17 cellular contexts compared by ENCODE assay signal in genomic region chr3:47841786-47842349, GRCh38. TPM values are rescaled to one million over a fixed set of nuclear protein-coding genes. Genes with fewer than 3 reads are reported as not detected.
DNase-seq lines count a peak whose midpoint lies in the region; ATAC-seq and TF ChIP-seq lines count a peak whose summit lies in the region.
"Had no signal": no experiment of that assay in that cellular context is flagged by ENCODE, and none has a peak within 500 bp of the region (broad histone marks: within the 10 kb centered on the region; RNA-seq: fewer than 3 reads in every experiment).

No MANE protein-coding gene starts in this region.

- H3K4me3 Mint-ChIP-seq in GM23338, result peak overlapping the region; percentile 60
- peak overlapping the region; percentile 42 for H3K4me3 Mint-ChIP-seq in endodermal cell
- H3K4me3 Mint-ChIP-seq in nephron progenitor cell, result no peak overlapping the region

- no peak for TF ChIP-seq CTCF in GM23338 (conservative IDR thresholded peaks at IDR 0.05; ENCODE audit: low read depth in 2 of 2)
- no peak for TF ChIP-seq CTCF in endodermal cell (conservative IDR thresholded peaks at IDR 0.05)
- no peak for TF ChIP-seq CTCF in nephron progenitor cell (IDR thresholded peaks at IDR 0.05)
- no peak for TF ChIP-seq CTCF in uterus (IDR thresholded peaks at IDR 0.05)

- DNase-seq in GM23338 (ENCODE audit: low spot score), result peak; percentile 79
- peak; percentile 62 for DNase-seq in NT2/D1 (ENCODE audit: low read depth, low spot score)
- DNase-seq in endodermal cell, result no peak
- DNase-seq in nephron progenitor cell, result no peak
- no peak for DNase-seq in DMS79 treated with DMSO at 0.1 percent for 48 hours (lab: John Stamatoyannopoulos, UW)
- DNase-seq in uterus, result no peak
- DNase-seq: BE2C, EL, KBM-7, NCI-H1048, NCI-H146, NCI-H226, NCI-H69, PC-9 had no signal

- H3K27me3 ChIP-seq in GM23338 (ENCODE audit: insufficient read depth), result no peaks in the 10 kb centered on the region
- H3K27me3 ChIP-seq in NT2/D1 (ENCODE audit: insufficient read depth, insufficient read length), result peaks cover 4% of the 10 kb centered on the region
- H3K27me3 ChIP-seq in endodermal cell (ENCODE audit: control insufficient read depth, insufficient read depth, low read length, poor library complexity, severe bottlenecking), result no peaks in the 10 kb centered on the region
- no peaks in the 10 kb centered on the region for H3K27me3 ChIP-seq in uterus
- H3K27me3 ChIP-seq: BE2C had no signal

- H3K27me3 Mint-ChIP-seq in GM23338 (ENCODE audit: insufficient read depth, low read depth, poor library complexity) (peaks cover 17% of the 10 kb centered on the region), endodermal cell (ENCODE audit: insufficient read depth) (no peaks in the 10 kb centered on the region), nephron progenitor cell (ENCODE audit: low read depth, poor library complexity) (no peaks in the 10 kb centered on the region)

- H3K4me3 ChIP-seq in GM23338 (peak overlapping the region; percentile 19), NT2/D1 (ENCODE audit: insufficient read length, low read depth) (no peak overlapping the region), endodermal cell (ENCODE audit: low read length) (peak overlapping the region; percentile 32), uterus (no peak overlapping the region)
- H3K4me3 ChIP-seq: HAP-1, PC-9, SK-N-MC had no signal

- H3K9me2 ChIP-seq in GM23338 (ENCODE audit: insufficient read depth), result no peaks in the 10 kb centered on the region

- WGBS in endodermal cell (ENCODE audit: insufficient coverage in 1 of 2, insufficient read length in 1 of 2), 2 experiments, result 48 to 57% methylated on average over 6 to 7 of the region's 7 CpGs

- H3K9me3 ChIP-seq in NT2/D1 (ENCODE audit: insufficient read depth, low read length) (no peaks in the 10 kb centered on the region), endodermal cell (ENCODE audit: control insufficient read depth, low read length) (no peaks in the 10 kb centered on the region), uterus (no peaks in the 10 kb centered on the region)
- H3K9me3 ChIP-seq: BE2C, HAP-1 had no signal

- TF ChIP-seq POLR2A in uterus (IDR thresholded peaks at IDR 0.05), result no peak

- peaks cover 45% of the 10 kb centered on the region for H3F3A ChIP-seq in GM23338 (replicated peaks; ENCODE audit: low read depth)

- H3K79me2 ChIP-seq in GM23338 (replicated peaks; ENCODE audit: insufficient read depth), result peaks cover 34% of the 10 kb centered on the region

- H3K36me3 Mint-ChIP-seq in GM23338 (ENCODE audit: low read depth), result peaks cover 92% of the 10 kb centered on the region
- peaks cover 81% of the 10 kb centered on the region for H3K36me3 Mint-ChIP-seq in endodermal cell (ENCODE audit: low read depth)
- H3K36me3 Mint-ChIP-seq in nephron progenitor cell (ENCODE audit: low read depth), result peaks cover 66% of the 10 kb centered on the region

- H3K4me1 Mint-ChIP-seq in GM23338, result peaks cover 39% of the 10 kb centered on the region
- peaks cover 40% of the 10 kb centered on the region for H3K4me1 Mint-ChIP-seq in endodermal cell
- no peaks in the 10 kb centered on the region for H3K4me1 Mint-ChIP-seq in nephron progenitor cell

- peaks cover 50% of the 10 kb centered on the region for H3K36me3 ChIP-seq in GM23338 (ENCODE audit: insufficient read depth)
- H3K36me3 ChIP-seq in NT2/D1 (ENCODE audit: insufficient read depth, insufficient read length, low read length), result peaks cover 88% of the 10 kb centered on the region
- H3K36me3 ChIP-seq in endodermal cell (ENCODE audit: control insufficient read depth, insufficient read depth, low read length), result peaks cover 92% of the 10 kb centered on the region
- no peaks in the 10 kb centered on the region for H3K36me3 ChIP-seq in uterus

- H3K27ac Mint-ChIP-seq in GM23338, result peak overlapping the region; percentile 66
- H3K27ac Mint-ChIP-seq in endodermal cell, result peak overlapping the region; percentile 90
- H3K27ac Mint-ChIP-seq in nephron progenitor cell, result peak overlapping the region; percentile 91

- H3K4me1 ChIP-seq in GM23338 (ENCODE audit: insufficient read depth), result peaks cover 31% of the 10 kb centered on the region
- H3K4me1 ChIP-seq in NT2/D1 (ENCODE audit: insufficient read depth, insufficient read length), result peaks cover 33% of the 10 kb centered on the region
- peaks cover 21% of the 10 kb centered on the region for H3K4me1 ChIP-seq in endodermal cell (ENCODE audit: control insufficient read depth, insufficient read depth, low read length)
- H3K4me1 ChIP-seq in uterus, result no peaks in the 10 kb centered on the region
- H3K4me1 ChIP-seq: BE2C had no signal

- no peak overlapping the region for H2AFZ ChIP-seq in GM23338
- H2AFZ ChIP-seq: PC-9 had no signal

- H3K4me2 ChIP-seq in GM23338, result peak overlapping the region; percentile 63
- H3K4me2 ChIP-seq: PC-9 had no signal

- H3K9me3 Mint-ChIP-seq in GM23338 (no peaks in the 10 kb centered on the region), endodermal cell (no peaks in the 10 kb centered on the region), nephron progenitor cell (no peaks in the 10 kb centered on the region)

- peak overlapping the region; percentile 11; the same call in 1 of the 2 replicates for H3K27ac ChIP-seq in GM23338 (ENCODE audit: low read depth)
- no peak overlapping the region for H3K27ac ChIP-seq in endodermal cell (ENCODE audit: low read depth, low read length)
- H3K27ac ChIP-seq in uterus, result no peak overlapping the region
- H3K27ac ChIP-seq: PC-9, SK-N-MC had no signal

- intact Hi-C loops in uterus (cut with DNase I; ENCODE audit: low total_unique reads), result no loop called here

- peak overlapping the region; percentile 39 for H3K9ac ChIP-seq in NT2/D1 (ENCODE audit: insufficient read length, low read depth)
- peak overlapping the region; percentile 45 for H3K9ac ChIP-seq in endodermal cell (ENCODE audit: extremely low read depth, low read length, poor library complexity, severe bottlenecking)

- peaks cover 77% of the 10 kb centered on the region for H4K20me1 ChIP-seq in GM23338 (replicated peaks; ENCODE audit: insufficient read depth)

- ATAC-seq in GM23338 (peak; percentile 57), HG02623 (IDR thresholded peaks at IDR 0.05; ENCODE audit: unreplicated experiment) (no peak)

TF ChIP-seq in GM23338, 12 proteins besides CTCF, POLR2A, EP300 and RAD21:
- TF ChIP-seq EZH2 (IDR thresholded peaks at IDR 0.05; ENCODE audit: low read depth, unreplicated experiment) (no peak), JUNB (IDR thresholded peaks at IDR 0.05; ENCODE audit: unreplicated experiment) (no peak), NANOG (IDR thresholded peaks at IDR 0.05; ENCODE audit: borderline replicate concordance) (peak; percentile 60; the same call in 1 of the 2 replicates)
TF ChIP-seq in GM23338: peak in this region for 1.

RNA-seq across cellular contexts. Expression of gene DHX30, which starts 38.9 kb away (rescaled TPM):
- total RNA-seq in GM23338 (2014; rRNA removed; shearing (Covaris generic)), result 113 and 125 TPM in 2 replicates
- polyA plus RNA-seq in GM23338 (2016; fragmentation: Nextera tagmentation; extraction: Ambion mirVana), result 47.5 and 52.8 TPM in 2 replicates
- total RNA-seq in endodermal cell (100 to 1,000 TPM; 104 to 113 TPM), uterus (10 to 100 TPM; 21.5 to 78.6 (median 55.7) TPM)
- polyA plus RNA-seq in endodermal cell (2013, experiment 1 of 2), result 96.9 TPM
- polyA plus RNA-seq in endodermal cell (2013, experiment 2 of 2), result 86.5 TPM

Comparison
In these comparisons a context has a peak if more than half of its experiments do, and no peak if none do; other contexts are left out.
1. DNase-seq: peak in GM23338 (single experiment) and NT2/D1 (single experiment); none in endodermal cell (single experiment), nephron progenitor cell (single experiment), DMS79 treated with DMSO at 0.1 percent for 48 hours (single experiment) and uterus (0 of 2).
2. H3K4me3 ChIP-seq: peak in GM23338 (single experiment) and endodermal cell (single experiment); none in NT2/D1 (single experiment) and uterus (0 of 2).
3. Peak in every context shown above with its lines, with median percentiles within 50 percentile points of each other: H3K27ac Mint-ChIP-seq.